Comparison of ENCODE assay signal across 25 cellular contexts in genomic region chr20:38706482-38706881, GRCh38. TPM values are rescaled to one million over a fixed set of nuclear protein-coding genes. Genes with fewer than 3 reads are reported as not detected.
DNase-seq lines count a peak whose midpoint lies in the region; ATAC-seq and TF ChIP-seq lines count a peak whose summit lies in the region.
"Had no signal": no experiment of that assay in that cellular context is flagged by ENCODE, and none has a peak within 500 bp of the region (broad histone marks: within the 10 kb centered on the region; RNA-seq: fewer than 3 reads in every experiment).

No MANE protein-coding gene starts in this region.

- H3K56ac ChIP-seq in mesendoderm (ENCODE audit: low read length), result no peak overlapping the region

- H3K27me3 ChIP-seq in SK-N-SH (ENCODE audit: insufficient read depth) (0 out of 2 replicates have a peak, but pooled peaks cover 6% of the 10 kb centered on the region), mesendoderm (ENCODE audit: insufficient read depth, low read length, poor library complexity) (no peaks in the 10 kb centered on the region), Karpas-422 (ENCODE audit: low read length) (no peaks in the 10 kb centered on the region)

- no peak for TF ChIP-seq CTCF in SK-N-SH (IDR thresholded peaks at IDR 0.05)

- no peaks in the 10 kb centered on the region for H3K9me2 ChIP-seq in SK-N-SH
- H3K9me2 ChIP-seq in Karpas-422 (replicated peaks; ENCODE audit: insufficient read depth, low read length), result no peaks in the 10 kb centered on the region

- no peak overlapping the region for H2BK120ac ChIP-seq in mesendoderm (ENCODE audit: low read depth, low read length)

- H2AK5ac ChIP-seq in mesendoderm (ENCODE audit: low read length), result no peak overlapping the region

- H3K27ac ChIP-seq in SK-N-SH (ENCODE audit: low read depth in 2 of 2, low read length in 1 of 2), result no peak overlapping the region
- no peak overlapping the region for H3K27ac ChIP-seq in mesendoderm (ENCODE audit: low read depth, low read length)
- no peak overlapping the region for H3K27ac ChIP-seq in Karpas-422 (ENCODE audit: low read length)
- H3K27ac ChIP-seq: RWPE1 had no signal

- H3K23ac ChIP-seq in mesendoderm (ENCODE audit: low read length), result no peak overlapping the region

- TF ChIP-seq EP300 in SK-N-SH (IDR thresholded peaks at IDR 0.05; ENCODE audit: borderline replicate concordance in 1 of 2, low read depth in 1 of 2, low read length in 1 of 2), result peak in 1 of 2 experiments; percentile 76; a peak in 1 of 4 replicates

- H3K4me1 ChIP-seq in SK-N-SH (ENCODE audit: control insufficient read depth in 1 of 2, insufficient read depth in 2 of 2, low read depth in 1 of 2, low read length in 1 of 2), result peaks cover 0 to 8% of the 10 kb centered on the region in 2 experiments; a peak in 1 of 4 replicates
- H3K4me1 ChIP-seq in mesendoderm (ENCODE audit: control insufficient read depth, low read depth, low read length), result no peaks in the 10 kb centered on the region
- no peaks in the 10 kb centered on the region for H3K4me1 ChIP-seq in Karpas-422 (ENCODE audit: low read length)

- POLR2A ChIA-PET in SK-N-SH (lab: Yijun Ruan, JAX), result interaction anchor here (0.8 to 1.2 kb wide), 3 partner anchors 13 to 99 kb away, joined by 3 to 4 read pairs (median 3); partner anchors contain the start of gene PPP1R16B

- H3K79me2 ChIP-seq in SK-N-SH (ENCODE audit: insufficient read depth), result no peaks in the 10 kb centered on the region
- H3K79me2 ChIP-seq in mesendoderm (ENCODE audit: control insufficient read depth, insufficient read depth, low read length), result no peaks in the 10 kb centered on the region
- H3K79me2 ChIP-seq in Karpas-422 (ENCODE audit: low read length), result no peaks in the 10 kb centered on the region

- no peak overlapping the region for H4K8ac ChIP-seq in mesendoderm (ENCODE audit: low read depth, low read length)

- WGBS in SK-N-SH (ENCODE audit: low lambda C conversion rate), result 9% methylated on average over 7 of the region's 8 CpGs
- no CpG with 5 or more reads among the region's 8 CpGs for WGBS in mesendoderm (ENCODE audit: extremely low coverage, insufficient coverage, low lambda C conversion rate)

- H2AFZ ChIP-seq in SK-N-SH (ENCODE audit: low read depth) (no peak overlapping the region), Karpas-422 (ENCODE audit: low read length) (no peak overlapping the region)

- H4K5ac ChIP-seq in mesendoderm (ENCODE audit: low read length), result no peak overlapping the region

- H3K9ac ChIP-seq in SK-N-SH, result no peak overlapping the region
- no peak overlapping the region for H3K9ac ChIP-seq in mesendoderm (ENCODE audit: low read length)
- H3K9ac ChIP-seq in Karpas-422 (ENCODE audit: low read length), result no peak overlapping the region

- ATAC-seq in HG02763 (IDR thresholded peaks at IDR 0.05; ENCODE audit: unreplicated experiment), result no peak

- DNase-seq in NCI-H1105 treated with DMSO at 0.1 percent for 48 hours (lab: John Stamatoyannopoulos, UW), result peak; percentile 18
- no peak for DNase-seq in NCI-H1105 (lab: John Stamatoyannopoulos, UW)
- DNase-seq in NCI-H146 (lab: John Stamatoyannopoulos, UW), result peak; percentile 65
- DNase-seq in SK-N-SH, result peak; percentile 81
- peak; percentile 13 for DNase-seq in mesendoderm
- DNase-seq in T1000 (lab: John Stamatoyannopoulos, UW), result no peak
- DNase-seq in Karpas-422, result no peak
- DNase-seq: 8988T; activated CD4-positive, alpha-beta T cell treated with anti-CD3 and anti-CD28 coated beads, Interleukin-2, amount 10 ng/mL, durations not matched to agents 7 days and 5 days; activated CD8-positive, alpha-beta memory T cell treated with anti-CD3 and anti-CD28 coated beads, Interleukin-2, amount 50 U/mL, for 4 hours; activated effector memory CD4-positive, alpha-beta T cell treated with anti-CD3 and anti-CD28 coated beads, Interleukin-2, amount 50 U/mL, for 16 hours; Calu3; NCI-H187; NK-92 treated with Interleukin-12 subunit alpha and Interleukin-12 subunit beta, amount 100 ng/mL, for 24 hours; stimulated activated CD4-positive, alpha-beta T cell treated with anti-CD3 and anti-CD28 coated beads, Interleukin-4, amount 100 ng/mL, for 4 hours; SW 1271 had no signal

- H2BK5ac ChIP-seq in mesendoderm (ENCODE audit: low read length), result no peak overlapping the region

- H3K9me3 ChIP-seq in SK-N-SH (no peaks in the 10 kb centered on the region), Karpas-422 (ENCODE audit: low read length) (no peaks in the 10 kb centered on the region)

- no peak; the same call in 1 of the 2 replicates for TF ChIP-seq RAD21 in SK-N-SH (IDR thresholded peaks at IDR 0.05; ENCODE audit: low read length)

- no peaks in the 10 kb centered on the region for H3F3A ChIP-seq in SK-N-SH (replicated peaks; ENCODE audit: insufficient read depth)

- H3K4me2 ChIP-seq in SK-N-SH, result no peak overlapping the region
- no peak overlapping the region for H3K4me2 ChIP-seq in mesendoderm (ENCODE audit: low read length)
- H3K4me2 ChIP-seq in Karpas-422 (ENCODE audit: low read depth, low read length, poor library complexity, severe bottlenecking), result no peak overlapping the region

- no peaks in the 10 kb centered on the region for H3K79me1 ChIP-seq in mesendoderm (ENCODE audit: low read length)

- no peak overlapping the region for H2BK15ac ChIP-seq in mesendoderm (replicated peaks; ENCODE audit: low read depth)

- no peak overlapping the region for H3K18ac ChIP-seq in mesendoderm (ENCODE audit: low read length)

- no peak overlapping the region for H3K4ac ChIP-seq in mesendoderm (ENCODE audit: low read depth, low read length)

- CTCF ChIA-PET in SK-N-SH (lab: Yijun Ruan, JAX), result interaction anchor here (0.6 to 13.6 kb wide), 8 partner anchors 10 to 59 kb away, joined by 3 to 127 read pairs (median 6); partner anchors contain the start of gene SLC32A1

- H4K20me1 ChIP-seq in SK-N-SH (ENCODE audit: insufficient read depth) (no peaks in the 10 kb centered on the region), Karpas-422 (ENCODE audit: insufficient read depth, low read depth, low read length) (no peaks in the 10 kb centered on the region)

- no peak overlapping the region for H3K4me3 ChIP-seq in SK-N-SH (ENCODE audit: low read depth in 2 of 2, low read length in 1 of 2)
- H3K4me3 ChIP-seq in mesendoderm (ENCODE audit: low read length), result no peak overlapping the region
- H3K4me3 ChIP-seq in Karpas-422 (ENCODE audit: low read length), result no peak overlapping the region

- no peaks in the 10 kb centered on the region for H3K36me3 ChIP-seq in SK-N-SH (replicated peaks in 1 of 2; ENCODE audit: control insufficient read depth in 1 of 2, insufficient read depth in 2 of 2, low read length in 1 of 2)
- H3K36me3 ChIP-seq in mesendoderm (ENCODE audit: control insufficient read depth, insufficient read depth, low read length), result no peaks in the 10 kb centered on the region
- no peaks in the 10 kb centered on the region for H3K36me3 ChIP-seq in Karpas-422 (ENCODE audit: insufficient read depth, low read length)

TF ChIP-seq in SK-N-SH, 30 proteins besides CTCF, POLR2A, EP300 and RAD21:
- TF ChIP-seq MXI1 (IDR thresholded peaks at IDR 0.05; ENCODE audit: low read depth, low read length) (peak; percentile 48; the same call in 1 of the 2 replicates), ELF1 (IDR thresholded peaks at IDR 0.05) (no peak), FOXJ3 (CRISPR knock-in tag; IDR thresholded peaks at IDR 0.05) (peak; percentile 60; the same call in 1 of the 2 replicates), RCOR1 (IDR thresholded peaks at IDR 0.05; ENCODE audit: low read length) (peak; percentile 80; the same call in 1 of the 2 replicates), YY1 (IDR thresholded peaks at IDR 0.05; ENCODE audit: low read depth) (no peak), CHD2 (IDR thresholded peaks at IDR 0.05; ENCODE audit: low read length, partially characterized antibody) (peak; percentile 80)
- TF ChIP-seq, protein P1, sequence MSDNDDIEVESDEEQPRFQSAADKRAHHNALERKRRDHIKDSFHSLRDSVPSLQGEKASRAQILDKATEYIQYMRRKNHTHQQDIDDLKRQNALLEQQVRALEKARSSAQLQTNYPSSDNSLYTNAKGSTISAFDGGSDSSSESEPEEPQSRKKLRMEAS (IDR thresholded peaks at IDR 0.05; ENCODE audit: low read depth), result no peak

RNA-seq across cellular contexts. Expression of gene SLC32A1, which starts 17.8 kb away (rescaled TPM):
- polyA plus RNA-seq in SK-N-SH (2012; rRNA removed), result not detected in 2 replicates
- polyA plus RNA-seq in SK-N-SH (2012; cell fraction: cytosol; rRNA removed), result not detected in 2 replicates
- polyA plus RNA-seq in SK-N-SH (2012; cell fraction: nucleus; rRNA removed), result not detected in 2 replicates
- polyA plus RNA-seq in mesendoderm (2013, experiment 1 of 2), result 0.10 TPM
- polyA plus RNA-seq in mesendoderm (2013, experiment 2 of 2), result 0.11 TPM
- not detected in 2 replicates for total RNA-seq in Karpas-422 (2014; rRNA removed; shearing (Covaris generic); ENCODE audit: low replicate concordance)
- total RNA-seq: activated CD4-positive, alpha-beta T cell treated with anti-CD3 and anti-CD28 coated beads, Interleukin-2, amount 10 ng/mL, durations not matched to agents 7 days and 5 days; Calu3; dermis microvascular lymphatic vessel endothelial cell; mesothelial cell of epicardium; pulmonary artery endothelial cell; urinary bladder had no signal
- polyA plus RNA-seq: adipose tissue, BJ, esophagus, urinary bladder had no signal

RNA-seq across cellular contexts. Expression of gene ACTR5, which starts 41.8 kb away (rescaled TPM):
- 9.7 and 10.9 TPM in 2 replicates for polyA plus RNA-seq in SK-N-SH (2012; rRNA removed)
- polyA plus RNA-seq in SK-N-SH (2012; cell fraction: cytosol; rRNA removed), result 4.4 and 6.4 TPM in 2 replicates
- 41.9 and 49.0 TPM in 2 replicates for polyA plus RNA-seq in SK-N-SH (2012; cell fraction: nucleus; rRNA removed)
- polyA plus RNA-seq in mesendoderm (2013, experiment 1 of 2), result 11.4 TPM
- 10.7 TPM for polyA plus RNA-seq in mesendoderm (2013, experiment 2 of 2)
- total RNA-seq in Karpas-422 (2014; rRNA removed; shearing (Covaris generic); ENCODE audit: low replicate concordance), result 4.5 and 10.6 TPM in 2 replicates

Comparison
In these comparisons a context has a peak if more than half of its experiments do, and no peak if none do; other contexts are left out.
1. DNase-seq: peak in NCI-H1105 treated with DMSO at 0.1 percent for 48 hours (single experiment), NCI-H146 (single experiment), SK-N-SH (single experiment) and mesendoderm (single experiment); none in NCI-H1105 (single experiment), T1000 (single experiment) and Karpas-422 (single experiment).